1 cellular context compared by ENCODE assay signal in genomic region chr9:1732670-1733069, GRCh38.
TF ChIP-seq lines count a peak whose summit lies in the region.

No MANE protein-coding gene starts in this region.

TF ChIP-seq in H1, 55 proteins besides CTCF, POLR2A, EP300 and RAD21 (continued from another document):
- TF ChIP-seq, protein P1, sequence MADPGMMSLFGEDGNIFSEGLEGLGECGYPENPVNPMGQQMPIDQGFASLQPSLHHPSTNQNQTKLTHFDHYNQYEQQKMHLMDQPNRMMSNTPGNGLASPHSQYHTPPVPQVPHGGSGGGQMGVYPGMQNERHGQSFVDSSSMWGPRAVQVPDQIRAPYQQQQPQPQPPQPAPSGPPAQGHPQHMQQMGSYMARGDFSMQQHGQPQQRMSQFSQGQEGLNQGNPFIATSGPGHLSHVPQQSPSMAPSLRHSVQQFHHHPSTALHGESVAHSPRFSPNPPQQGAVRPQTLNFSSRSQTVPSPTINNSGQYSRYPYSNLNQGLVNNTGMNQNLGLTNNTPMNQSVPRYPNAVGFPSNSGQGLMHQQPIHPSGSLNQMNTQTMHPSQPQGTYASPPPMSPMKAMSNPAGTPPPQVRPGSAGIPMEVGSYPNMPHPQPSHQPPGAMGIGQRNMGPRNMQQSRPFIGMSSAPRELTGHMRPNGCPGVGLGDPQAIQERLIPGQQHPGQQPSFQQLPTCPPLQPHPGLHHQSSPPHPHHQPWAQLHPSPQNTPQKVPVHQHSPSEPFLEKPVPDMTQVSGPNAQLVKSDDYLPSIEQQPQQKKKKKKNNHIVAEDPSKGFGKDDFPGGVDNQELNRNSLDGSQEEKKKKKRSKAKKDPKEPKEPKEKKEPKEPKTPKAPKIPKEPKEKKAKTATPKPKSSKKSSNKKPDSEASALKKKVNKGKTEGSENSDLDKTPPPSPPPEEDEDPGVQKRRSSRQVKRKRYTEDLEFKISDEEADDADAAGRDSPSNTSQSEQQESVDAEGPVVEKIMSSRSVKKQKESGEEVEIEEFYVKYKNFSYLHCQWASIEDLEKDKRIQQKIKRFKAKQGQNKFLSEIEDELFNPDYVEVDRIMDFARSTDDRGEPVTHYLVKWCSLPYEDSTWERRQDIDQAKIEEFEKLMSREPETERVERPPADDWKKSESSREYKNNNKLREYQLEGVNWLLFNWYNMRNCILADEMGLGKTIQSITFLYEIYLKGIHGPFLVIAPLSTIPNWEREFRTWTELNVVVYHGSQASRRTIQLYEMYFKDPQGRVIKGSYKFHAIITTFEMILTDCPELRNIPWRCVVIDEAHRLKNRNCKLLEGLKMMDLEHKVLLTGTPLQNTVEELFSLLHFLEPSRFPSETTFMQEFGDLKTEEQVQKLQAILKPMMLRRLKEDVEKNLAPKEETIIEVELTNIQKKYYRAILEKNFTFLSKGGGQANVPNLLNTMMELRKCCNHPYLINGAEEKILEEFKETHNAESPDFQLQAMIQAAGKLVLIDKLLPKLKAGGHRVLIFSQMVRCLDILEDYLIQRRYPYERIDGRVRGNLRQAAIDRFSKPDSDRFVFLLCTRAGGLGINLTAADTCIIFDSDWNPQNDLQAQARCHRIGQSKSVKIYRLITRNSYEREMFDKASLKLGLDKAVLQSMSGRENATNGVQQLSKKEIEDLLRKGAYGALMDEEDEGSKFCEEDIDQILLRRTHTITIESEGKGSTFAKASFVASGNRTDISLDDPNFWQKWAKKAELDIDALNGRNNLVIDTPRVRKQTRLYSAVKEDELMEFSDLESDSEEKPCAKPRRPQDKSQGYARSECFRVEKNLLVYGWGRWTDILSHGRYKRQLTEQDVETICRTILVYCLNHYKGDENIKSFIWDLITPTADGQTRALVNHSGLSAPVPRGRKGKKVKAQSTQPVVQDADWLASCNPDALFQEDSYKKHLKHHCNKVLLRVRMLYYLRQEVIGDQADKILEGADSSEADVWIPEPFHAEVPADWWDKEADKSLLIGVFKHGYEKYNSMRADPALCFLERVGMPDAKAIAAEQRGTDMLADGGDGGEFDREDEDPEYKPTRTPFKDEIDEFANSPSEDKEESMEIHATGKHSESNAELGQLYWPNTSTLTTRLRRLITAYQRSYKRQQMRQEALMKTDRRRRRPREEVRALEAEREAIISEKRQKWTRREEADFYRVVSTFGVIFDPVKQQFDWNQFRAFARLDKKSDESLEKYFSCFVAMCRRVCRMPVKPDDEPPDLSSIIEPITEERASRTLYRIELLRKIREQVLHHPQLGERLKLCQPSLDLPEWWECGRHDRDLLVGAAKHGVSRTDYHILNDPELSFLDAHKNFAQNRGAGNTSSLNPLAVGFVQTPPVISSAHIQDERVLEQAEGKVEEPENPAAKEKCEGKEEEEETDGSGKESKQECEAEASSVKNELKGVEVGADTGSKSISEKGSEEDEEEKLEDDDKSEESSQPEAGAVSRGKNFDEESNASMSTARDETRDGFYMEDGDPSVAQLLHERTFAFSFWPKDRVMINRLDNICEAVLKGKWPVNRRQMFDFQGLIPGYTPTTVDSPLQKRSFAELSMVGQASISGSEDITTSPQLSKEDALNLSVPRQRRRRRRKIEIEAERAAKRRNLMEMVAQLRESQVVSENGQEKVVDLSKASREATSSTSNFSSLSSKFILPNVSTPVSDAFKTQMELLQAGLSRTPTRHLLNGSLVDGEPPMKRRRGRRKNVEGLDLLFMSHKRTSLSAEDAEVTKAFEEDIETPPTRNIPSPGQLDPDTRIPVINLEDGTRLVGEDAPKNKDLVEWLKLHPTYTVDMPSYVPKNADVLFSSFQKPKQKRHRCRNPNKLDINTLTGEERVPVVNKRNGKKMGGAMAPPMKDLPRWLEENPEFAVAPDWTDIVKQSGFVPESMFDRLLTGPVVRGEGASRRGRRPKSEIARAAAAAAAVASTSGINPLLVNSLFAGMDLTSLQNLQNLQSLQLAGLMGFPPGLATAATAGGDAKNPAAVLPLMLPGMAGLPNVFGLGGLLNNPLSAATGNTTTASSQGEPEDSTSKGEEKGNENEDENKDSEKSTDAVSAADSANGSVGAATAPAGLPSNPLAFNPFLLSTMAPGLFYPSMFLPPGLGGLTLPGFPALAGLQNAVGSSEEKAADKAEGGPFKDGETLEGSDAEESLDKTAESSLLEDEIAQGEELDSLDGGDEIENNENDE (IDR thresholded peaks at IDR 0.05; ENCODE audit: insufficient replicate concordance, low read length) = no peak
- TF ChIP-seq SP2 (IDR thresholded peaks at IDR 0.05; ENCODE audit: low read length) = no peak
